Comparison of ENCODE assay signal across 8 cellular contexts in the genomic region with DNA sequence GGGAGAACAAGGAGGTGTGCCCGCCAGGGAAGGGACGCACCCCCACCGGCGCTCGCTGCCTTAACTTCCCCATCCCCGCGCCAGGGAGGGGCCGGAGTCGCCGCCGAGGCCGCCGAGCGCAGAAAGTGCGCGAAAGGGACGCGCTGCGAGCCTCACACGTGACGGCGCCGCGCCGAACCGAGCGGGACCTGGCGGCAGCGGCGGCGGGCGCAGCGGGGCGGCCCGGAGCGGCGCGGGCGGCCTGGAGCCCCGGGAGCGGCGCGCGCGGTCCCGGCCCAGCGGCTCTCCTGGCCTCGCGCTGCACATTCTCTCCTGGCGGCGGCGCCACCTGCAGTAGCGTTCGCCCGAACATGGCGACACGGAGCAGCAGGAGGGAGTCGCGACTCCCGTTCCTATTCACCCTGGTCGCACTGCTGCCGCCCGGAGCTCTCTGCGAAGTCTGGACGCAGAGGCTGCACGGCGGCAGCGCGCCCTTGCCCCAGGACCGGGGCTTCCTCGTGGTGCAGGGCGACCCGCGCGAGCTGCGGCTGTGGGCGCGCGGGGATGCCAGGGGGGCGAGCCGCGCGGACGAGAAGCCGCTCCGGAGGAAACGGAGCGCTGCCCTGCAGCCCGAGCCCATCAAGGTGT. TPM values are rescaled to one million over a fixed set of nuclear protein-coding genes. Genes with fewer than 3 reads are reported as not detected.
DNase-seq lines count a peak whose midpoint lies in the region; ATAC-seq and TF ChIP-seq lines count a peak whose summit lies in the region.

A gene with protein sequence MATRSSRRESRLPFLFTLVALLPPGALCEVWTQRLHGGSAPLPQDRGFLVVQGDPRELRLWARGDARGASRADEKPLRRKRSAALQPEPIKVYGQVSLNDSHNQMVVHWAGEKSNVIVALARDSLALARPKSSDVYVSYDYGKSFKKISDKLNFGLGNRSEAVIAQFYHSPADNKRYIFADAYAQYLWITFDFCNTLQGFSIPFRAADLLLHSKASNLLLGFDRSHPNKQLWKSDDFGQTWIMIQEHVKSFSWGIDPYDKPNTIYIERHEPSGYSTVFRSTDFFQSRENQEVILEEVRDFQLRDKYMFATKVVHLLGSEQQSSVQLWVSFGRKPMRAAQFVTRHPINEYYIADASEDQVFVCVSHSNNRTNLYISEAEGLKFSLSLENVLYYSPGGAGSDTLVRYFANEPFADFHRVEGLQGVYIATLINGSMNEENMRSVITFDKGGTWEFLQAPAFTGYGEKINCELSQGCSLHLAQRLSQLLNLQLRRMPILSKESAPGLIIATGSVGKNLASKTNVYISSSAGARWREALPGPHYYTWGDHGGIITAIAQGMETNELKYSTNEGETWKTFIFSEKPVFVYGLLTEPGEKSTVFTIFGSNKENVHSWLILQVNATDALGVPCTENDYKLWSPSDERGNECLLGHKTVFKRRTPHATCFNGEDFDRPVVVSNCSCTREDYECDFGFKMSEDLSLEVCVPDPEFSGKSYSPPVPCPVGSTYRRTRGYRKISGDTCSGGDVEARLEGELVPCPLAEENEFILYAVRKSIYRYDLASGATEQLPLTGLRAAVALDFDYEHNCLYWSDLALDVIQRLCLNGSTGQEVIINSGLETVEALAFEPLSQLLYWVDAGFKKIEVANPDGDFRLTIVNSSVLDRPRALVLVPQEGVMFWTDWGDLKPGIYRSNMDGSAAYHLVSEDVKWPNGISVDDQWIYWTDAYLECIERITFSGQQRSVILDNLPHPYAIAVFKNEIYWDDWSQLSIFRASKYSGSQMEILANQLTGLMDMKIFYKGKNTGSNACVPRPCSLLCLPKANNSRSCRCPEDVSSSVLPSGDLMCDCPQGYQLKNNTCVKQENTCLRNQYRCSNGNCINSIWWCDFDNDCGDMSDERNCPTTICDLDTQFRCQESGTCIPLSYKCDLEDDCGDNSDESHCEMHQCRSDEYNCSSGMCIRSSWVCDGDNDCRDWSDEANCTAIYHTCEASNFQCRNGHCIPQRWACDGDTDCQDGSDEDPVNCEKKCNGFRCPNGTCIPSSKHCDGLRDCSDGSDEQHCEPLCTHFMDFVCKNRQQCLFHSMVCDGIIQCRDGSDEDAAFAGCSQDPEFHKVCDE (N-terminal part only) (plus strand): TSS at position 333 of the 627 bp plus-strand sequence. CDS start 18 bp downstream, at position 351.

- no peaks in the 10 kb centered on the region for H3K27me3 Mint-ChIP-seq in activated naive CD4-positive, alpha-beta T cell treated with anti-CD3 and anti-CD28 coated beads for 36 hours (ENCODE audit: low read depth)

- peak within 1 kb of the TSS; percentile 93 for H3K4me2 ChIP-seq in PC-3 (ENCODE audit: low read length)

- peak within 1 kb of the TSS; percentile 89 for H3K4me3 ChIP-seq in PC-3 (ENCODE audit: low read length)
- H3K4me3 ChIP-seq in transverse colon: peak within 1 kb of the TSS; percentile 23 to 97 (median 88)

- CTCF ChIA-PET in PC-3 (lab: Charles Lee): interaction anchor here (0.7 to 1.0 kb wide), 4 partner anchors 14 to 94 kb away, joined by 3 to 4 read pairs (median 4); no protein-coding TSS in a partner anchor
- CTCF ChIA-PET in activated naive CD4-positive, alpha-beta T cell treated with anti-CD3 and anti-CD28 coated beads for 36 hours (lab: Charles Lee): interaction anchor here (0.6 to 4.7 kb wide), 7 partner anchors 8 to 31 kb away, joined by 3 to 46 read pairs (median 6); no protein-coding TSS in a partner anchor

- H3K36me3 ChIP-seq in PC-3 (ENCODE audit: low read depth, low read length) (no peaks in the 10 kb centered on the region), transverse colon (no peaks in the 10 kb centered on the region)

- peaks cover 81% of the 10 kb centered on the region for H3K4me1 Mint-ChIP-seq in activated naive CD4-positive, alpha-beta T cell treated with anti-CD3 and anti-CD28 coated beads for 36 hours (ENCODE audit: low read depth)

- peaks cover 47% of the 10 kb centered on the region for H3K79me2 ChIP-seq in PC-3 (ENCODE audit: low read length)

- TF ChIP-seq CTCF in C4-2B (conservative IDR thresholded peaks at IDR 0.05) (peak; percentile 93), PC-3 (conservative IDR thresholded peaks at IDR 0.05; ENCODE audit: low read depth, low read length) (peak; percentile 68), transverse colon (IDR thresholded peaks at IDR 0.05) (peak; percentile 46 to 75 (median 60))

- POLR2A ChIA-PET in PC-3 (lab: Charles Lee; ENCODE audit: unreplicated experiment): no interaction called here

- no peaks in the 10 kb centered on the region for H3K9me2 ChIP-seq in PC-3 (replicated peaks; ENCODE audit: low read length)

- H3K27ac Mint-ChIP-seq in activated naive CD4-positive, alpha-beta T cell treated with anti-CD3 and anti-CD28 coated beads for 36 hours: peak within 1 kb of the TSS; percentile 92

- 1% methylated on average over 43 of the region's 89 CpGs; no CpG with 5 or more reads in 1 of the 2 donors for WGBS in transverse colon (ENCODE audit: low coverage in 1 of 2), 2 donors

- H3K36me3 Mint-ChIP-seq in activated naive CD4-positive, alpha-beta T cell treated with anti-CD3 and anti-CD28 coated beads for 36 hours (ENCODE audit: low read depth): peaks cover 2% of the 10 kb centered on the region

- peak within 1 kb of the TSS; percentile 72 for H3K27ac ChIP-seq in C4-2B
- peak within 1 kb of the TSS; percentile 65 for H3K27ac ChIP-seq in PC-3 (ENCODE audit: low read length)
- peak within 1 kb of the TSS; percentile 88 to 92 (median 91) for H3K27ac ChIP-seq in transverse colon

- no peaks in the 10 kb centered on the region for H3F3A ChIP-seq in PC-3 (ENCODE audit: low read length, unreplicated experiment)

- H3K27me3 ChIP-seq in PC-3 (ENCODE audit: low read length) (no peaks in the 10 kb centered on the region), transverse colon (no peaks in the 10 kb centered on the region)

- peak within 1 kb of the TSS; percentile 87 for H3K4me3 Mint-ChIP-seq in activated naive CD4-positive, alpha-beta T cell treated with anti-CD3 and anti-CD28 coated beads for 36 hours

- intact Hi-C loops in PC-3 (cut with micrococcal nuclease) (loop anchor here (1.0 to 2.0 kb wide), 5 partner anchors 14 to 139 kb away; no protein-coding TSS in a partner anchor), transverse colon (cut with DNase I; ENCODE audit: low total_unique reads) (no loop called here)
- intact Hi-C loops in activated naive CD4-positive, alpha-beta T cell treated with anti-CD3 and anti-CD28 coated beads for 36 hours (cut with micrococcal nuclease): loop anchor here (1.0 to 2.0 kb wide), 5 partner anchors 12 to 131 kb away; no protein-coding TSS in a partner anchor

- in situ Hi-C loops in transverse colon (cut with MboI; ENCODE audit: low pct_ligation_motif_present in 1 of 4, low pct_unique_long_range_greater_than_20kb in 1 of 4, low sequenced_read_pairs in 3 of 4): no loop called here

- peak; percentile 33 for ATAC-seq in HG03469 (IDR thresholded peaks at IDR 0.05; ENCODE audit: unreplicated experiment)
- ATAC-seq in PC-3: peak; percentile 82

- peak within 1 kb of the TSS; percentile 70 for H3K9ac ChIP-seq in PC-3 (ENCODE audit: low read length)

- no peaks in the 10 kb centered on the region for H3K9me3 ChIP-seq in PC-3 (ENCODE audit: low read length)
- H3K9me3 ChIP-seq in transverse colon: no peaks in the 10 kb centered on the region

- DNase-seq in PC-3 (peak; percentile 90), globus pallidus (ENCODE audit: low spot score) (peak; percentile 71), nucleus accumbens (lab: John Stamatoyannopoulos, UW) (peak in 52 of 56 donors; percentile 25 to 87 (median 64)), transverse colon (peak; percentile 83)
- DNase-seq in activated naive CD4-positive, alpha-beta T cell treated with anti-CD3 and anti-CD28 coated beads for 36 hours: peak; percentile 86

- H4K20me1 ChIP-seq in PC-3 (ENCODE audit: low read length): no peaks in the 10 kb centered on the region

- no TSS peak for BruUV-seq in PC-3 (replicated peaks; lab: Mats Ljungman, UMichigan)

- TF ChIP-seq POLR2A in GM19193 (IDR thresholded peaks at IDR 0.05; ENCODE audit: extremely low read depth, insufficient read depth, insufficient read length): peak; percentile 72
- peak; percentile 38 for TF ChIP-seq POLR2A in transverse colon (IDR thresholded peaks at IDR 0.05)

- H2AFZ ChIP-seq in PC-3 (ENCODE audit: low read length): peak within 1 kb of the TSS; percentile 94

- H3K4me1 ChIP-seq in PC-3 (ENCODE audit: insufficient read depth, low read length) (peaks cover 39% of the 10 kb centered on the region), transverse colon (peaks cover 6 to 43% (median 14%) of the 10 kb centered on the region in 4 donors)

- no peaks in the 10 kb centered on the region for H3K9me3 Mint-ChIP-seq in activated naive CD4-positive, alpha-beta T cell treated with anti-CD3 and anti-CD28 coated beads for 36 hours

- no peak for TF ChIP-seq EP300 in transverse colon (IDR thresholded peaks at IDR 0.05; ENCODE audit: low read depth)

RNA-seq across cellular contexts. Expression of the gene that starts here (rescaled TPM):
- 53.7 and 74.5 TPM in 2 replicates for total RNA-seq in PC-3 (2014; rRNA removed)
- total RNA-seq in activated naive CD4-positive, alpha-beta T cell treated with anti-CD3 and anti-CD28 coated beads for 36 hours: 10 to 100 TPM; 66.8 to 67.2 TPM
- total RNA-seq in transverse colon: 100 to 1,000 TPM in 3 of 4 donors, 10 to 100 TPM in 1; 81.6 to 338 (median 129) TPM

Comparison
In these comparisons a context has a peak if more than half of its experiments do, and no peak if none do; other contexts are left out.
1. Peak in every context shown above with its lines: DNase-seq, ATAC-seq, H3K4me3 ChIP-seq and H3K27ac ChIP-seq.